Comparison of ENCODE assay signal across 1 cellular context in genomic region chr6:112337209-112337638, GRCh38.
TF ChIP-seq lines count a peak whose summit lies in the region.

No MANE protein-coding gene starts in this region.

TF ChIP-seq in IMR-90, 13 proteins besides CTCF, POLR2A, EP300 and RAD21:
- TF ChIP-seq RFX5 (IDR thresholded peaks at IDR 0.05; ENCODE audit: low read depth, low read length) (no peak), MAFK (IDR thresholded peaks at IDR 0.05; ENCODE audit: low read depth, low read length) (peak; percentile 26; the same call in 1 of the 2 replicates), RCOR1 (IDR thresholded peaks at IDR 0.05; ENCODE audit: insufficient replicate concordance, low read length) (no peak), BHLHE40 (IDR thresholded peaks at IDR 0.05; ENCODE audit: low read depth, low read length) (no peak), SMC3 (IDR thresholded peaks at IDR 0.05; ENCODE audit: low read depth, low read length) (peak; percentile 65), CHD1 (IDR thresholded peaks at IDR 0.05; ENCODE audit: low read depth, low read length) (no peak), MAZ (IDR thresholded peaks at IDR 0.05; ENCODE audit: borderline replicate concordance, low read depth, low read length) (no peak), USF2 (IDR thresholded peaks at IDR 0.05; ENCODE audit: low read depth, low read length) (no peak)
